ENCODE assay signal across 25 cellular contexts in the genomic region with DNA sequence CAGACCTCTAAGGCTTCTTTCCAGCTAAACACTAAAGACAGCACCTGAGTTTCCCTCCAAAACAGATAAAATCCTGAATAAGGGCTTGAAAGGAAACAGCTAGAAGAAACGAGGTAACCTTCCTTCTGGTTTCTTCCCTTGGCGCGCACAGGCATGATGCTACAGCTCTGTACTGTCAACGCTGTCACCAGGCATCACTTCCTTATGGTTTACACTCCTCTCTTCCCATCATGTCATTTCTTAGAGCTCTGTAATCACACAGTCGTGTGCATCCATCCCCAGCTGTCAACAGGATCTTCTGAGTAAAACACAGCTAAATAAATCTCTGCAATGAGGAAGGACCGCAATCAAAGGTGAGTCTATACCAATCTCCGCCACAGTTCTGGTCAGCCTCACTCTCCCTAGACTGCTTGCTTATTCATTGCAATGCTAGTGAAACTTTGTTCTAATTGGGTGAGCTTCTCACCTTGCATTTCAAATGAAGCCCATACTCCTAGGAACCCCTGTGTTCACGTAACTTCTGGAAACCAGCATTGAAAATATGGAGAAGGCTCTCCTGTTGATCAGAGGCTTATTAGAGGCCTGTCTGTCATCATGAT.
DNase-seq lines count a peak whose midpoint lies in the region; ATAC-seq and TF ChIP-seq lines count a peak whose summit lies in the region.
"Had no signal": no experiment of that assay in that cellular context is flagged by ENCODE, and none has a peak within 500 bp of the region (broad histone marks: within the 10 kb centered on the region; RNA-seq: fewer than 3 reads in every experiment).

No MANE protein-coding gene starts in this region.

- no peaks in the 10 kb centered on the region for H3K4me1 ChIP-seq in esophagus muscularis mucosa
- H3K4me1 ChIP-seq in HAP-1: no peaks in the 10 kb centered on the region
- H3K4me1 ChIP-seq: BE2C, BLaER1 had no signal

- H3K4me3 Mint-ChIP-seq in activated CD4-positive, alpha-beta memory T cell treated with anti-CD3 and anti-CD28 coated beads, Interleukin-2, amount 10 ng/mL, durations not matched to agents 7 days and 5 days: no peak overlapping the region
- no peak overlapping the region for H3K4me3 Mint-ChIP-seq in activated T-helper 2 cell treated with anti-CD3 and anti-CD28 coated beads, Interferon-gamma antibody, Interleukin-2, Interleukin-4, amounts not matched to agents 10 μg/mL and 5 μg/mL and 100 μg/mL, durations not matched to agents 14 hours and 24 hours and 36 hours (ENCODE audit: low read depth)
- H3K4me3 Mint-ChIP-seq: CD14-positive monocyte; CD4-positive, alpha-beta memory T cell; CD4-positive, CD25-positive, alpha-beta regulatory T cell; CD8-positive, alpha-beta memory T cell had no signal

- H3K36me3 ChIP-seq in WERI-Rb-1: no peaks in the 10 kb centered on the region
- H3K36me3 ChIP-seq in esophagus muscularis mucosa: no peaks in the 10 kb centered on the region
- H3K36me3 ChIP-seq in HAP-1 (replicated peaks): no peaks in the 10 kb centered on the region
- H3K36me3 ChIP-seq: BE2C, BLaER1 had no signal

- DNase-seq in NCI-H524 (lab: John Stamatoyannopoulos, UW) (peak; percentile 43 to 64), WERI-Rb-1 (no peak), esophagus muscularis mucosa (ENCODE audit: extremely low spot score) (peak; percentile 86), HAP-1 (ENCODE audit: low spot score in 2 of 2) (no peak)
- DNase-seq in activated CD4-positive, alpha-beta memory T cell treated with anti-CD3 and anti-CD28 coated beads, Interleukin-2, amount 10 ng/mL, durations not matched to agents 7 days and 5 days: no peak
- DNase-seq in activated T-helper 2 cell treated with anti-CD3 and anti-CD28 coated beads, Interferon-gamma antibody, Interleukin-2, Interleukin-4, amounts not matched to agents 10 μg/mL and 5 μg/mL and 100 μg/mL, durations not matched to agents 14 hours and 24 hours and 36 hours (ENCODE audit: low spot score): no peak
- DNase-seq: 8988T; ACHN; BE2C; C1 segment of cervical spinal cord; CD4-positive, alpha-beta memory T cell; CD4-positive, CD25-positive, alpha-beta regulatory T cell; CD8-positive, alpha-beta memory T cell; COR-L47; DMS 273 treated with DMSO at 0.1 percent for 48 hours; DMS153; DMS53; DMS79; DND-41; EL; GDM1 had no signal

- TF ChIP-seq EP300 in esophagus muscularis mucosa (IDR thresholded peaks at IDR 0.05): no peak

- in situ Hi-C loops in HAP-1 (cut with MboI; ENCODE audit: low sequenced_read_pairs): no loop called here

- no peak overlapping the region for H3K27ac Mint-ChIP-seq in activated CD4-positive, alpha-beta memory T cell treated with anti-CD3 and anti-CD28 coated beads, Interleukin-2, amount 10 ng/mL, durations not matched to agents 7 days and 5 days
- no peak overlapping the region for H3K27ac Mint-ChIP-seq in activated T-helper 2 cell treated with anti-CD3 and anti-CD28 coated beads, Interferon-gamma antibody, Interleukin-2, Interleukin-4, amounts not matched to agents 10 μg/mL and 5 μg/mL and 100 μg/mL, durations not matched to agents 14 hours and 24 hours and 36 hours
- H3K27ac Mint-ChIP-seq: CD4-positive, alpha-beta memory T cell; CD8-positive, alpha-beta memory T cell had no signal

- no peak for TF ChIP-seq POLR2A in esophagus muscularis mucosa (IDR thresholded peaks at IDR 0.05; ENCODE audit: low read depth)

- intact Hi-C loops in esophagus muscularis mucosa (cut with DNase I): no loop called here
- intact Hi-C loops in activated T-helper 2 cell treated with anti-CD3 and anti-CD28 coated beads, Interferon-gamma antibody, Interleukin-2, Interleukin-4, amounts not matched to agents 10 μg/mL and 5 μg/mL and 100 μg/mL, durations not matched to agents 14 hours and 24 hours and 36 hours (cut with micrococcal nuclease): loop anchor here (5.0 kb wide), 1 partner anchor 38 kb away; no protein-coding TSS in a partner anchor

- POLR2A ChIA-PET in activated CD4-positive, alpha-beta memory T cell treated with anti-CD3 and anti-CD28 coated beads, Interleukin-2, amount 10 ng/mL, durations not matched to agents 7 days and 5 days (lab: Charles Lee): no interaction called here

- H3K4me3 ChIP-seq in WERI-Rb-1 (ENCODE audit: low read depth, low read length) (no peak overlapping the region), esophagus muscularis mucosa (no peak overlapping the region), HAP-1 (no peak overlapping the region)
- H3K4me3 ChIP-seq: BLaER1, GM12878 had no signal

- peaks cover 7% of the 10 kb centered on the region for H3K27me3 Mint-ChIP-seq in activated CD4-positive, alpha-beta memory T cell treated with anti-CD3 and anti-CD28 coated beads, Interleukin-2, amount 10 ng/mL, durations not matched to agents 7 days and 5 days
- H3K27me3 Mint-ChIP-seq in activated T-helper 2 cell treated with anti-CD3 and anti-CD28 coated beads, Interferon-gamma antibody, Interleukin-2, Interleukin-4, amounts not matched to agents 10 μg/mL and 5 μg/mL and 100 μg/mL, durations not matched to agents 14 hours and 24 hours and 36 hours (ENCODE audit: low read depth): no peaks in the 10 kb centered on the region

- WGBS in esophagus muscularis mucosa: 83% methylated on average over 8 of the region's 8 CpGs

- ATAC-seq in HG03196 (IDR thresholded peaks at IDR 0.05; ENCODE audit: unreplicated experiment): no peak
- ATAC-seq: GM12878 had no signal

- no peaks in the 10 kb centered on the region for H3K4me1 Mint-ChIP-seq in activated CD4-positive, alpha-beta memory T cell treated with anti-CD3 and anti-CD28 coated beads, Interleukin-2, amount 10 ng/mL, durations not matched to agents 7 days and 5 days
- peaks cover 4% of the 10 kb centered on the region for H3K4me1 Mint-ChIP-seq in activated T-helper 2 cell treated with anti-CD3 and anti-CD28 coated beads, Interferon-gamma antibody, Interleukin-2, Interleukin-4, amounts not matched to agents 10 μg/mL and 5 μg/mL and 100 μg/mL, durations not matched to agents 14 hours and 24 hours and 36 hours (ENCODE audit: low read depth)
- H3K4me1 Mint-ChIP-seq: CD4-positive, alpha-beta memory T cell; CD4-positive, CD25-positive, alpha-beta regulatory T cell; CD8-positive, alpha-beta memory T cell had no signal

- no peaks in the 10 kb centered on the region for H3K9me3 Mint-ChIP-seq in activated CD4-positive, alpha-beta memory T cell treated with anti-CD3 and anti-CD28 coated beads, Interleukin-2, amount 10 ng/mL, durations not matched to agents 7 days and 5 days
- no peaks in the 10 kb centered on the region for H3K9me3 Mint-ChIP-seq in activated T-helper 2 cell treated with anti-CD3 and anti-CD28 coated beads, Interferon-gamma antibody, Interleukin-2, Interleukin-4, amounts not matched to agents 10 μg/mL and 5 μg/mL and 100 μg/mL, durations not matched to agents 14 hours and 24 hours and 36 hours
- H3K9me3 Mint-ChIP-seq: CD14-positive monocyte; CD4-positive, alpha-beta memory T cell; CD8-positive, alpha-beta memory T cell had no signal

- H3K27ac ChIP-seq in WERI-Rb-1 (peak overlapping the region; percentile 10), esophagus muscularis mucosa (replicated peaks in 1 of 4) (no peak overlapping the region)
- H3K27ac ChIP-seq: BLaER1 had no signal

- CTCF ChIA-PET in activated CD4-positive, alpha-beta memory T cell treated with anti-CD3 and anti-CD28 coated beads, Interleukin-2, amount 10 ng/mL, durations not matched to agents 7 days and 5 days (lab: Charles Lee): no interaction called here

- H3K9me3 ChIP-seq in WERI-Rb-1 (ENCODE audit: severe bottlenecking) (no peaks in the 10 kb centered on the region), esophagus muscularis mucosa (no peaks in the 10 kb centered on the region), HAP-1 (no peaks in the 10 kb centered on the region)
- H3K9me3 ChIP-seq: BE2C, BLaER1 had no signal

- no peaks in the 10 kb centered on the region for H3K36me3 Mint-ChIP-seq in activated CD4-positive, alpha-beta memory T cell treated with anti-CD3 and anti-CD28 coated beads, Interleukin-2, amount 10 ng/mL, durations not matched to agents 7 days and 5 days (ENCODE audit: low read depth)
- H3K36me3 Mint-ChIP-seq in activated T-helper 2 cell treated with anti-CD3 and anti-CD28 coated beads, Interferon-gamma antibody, Interleukin-2, Interleukin-4, amounts not matched to agents 10 μg/mL and 5 μg/mL and 100 μg/mL, durations not matched to agents 14 hours and 24 hours and 36 hours (ENCODE audit: low read depth): no peaks in the 10 kb centered on the region
- H3K36me3 Mint-ChIP-seq: CD14-positive monocyte; CD4-positive, alpha-beta memory T cell; CD4-positive, CD25-positive, alpha-beta regulatory T cell; CD8-positive, alpha-beta memory T cell had no signal

- no peaks in the 10 kb centered on the region for H3K27me3 ChIP-seq in WERI-Rb-1 (ENCODE audit: insufficient read depth, low read depth, severe bottlenecking)
- H3K27me3 ChIP-seq in esophagus muscularis mucosa: peaks cover 0 to 12% (median 0%) of the 10 kb centered on the region in 4 donors
- no peaks in the 10 kb centered on the region for H3K27me3 ChIP-seq in HAP-1 (ENCODE audit: low read depth)
- H3K27me3 ChIP-seq: BE2C, BLaER1 had no signal

- no peak for TF ChIP-seq CTCF in WERI-Rb-1 (IDR thresholded peaks at IDR 0.05; ENCODE audit: low read depth, low read length)
- no peak for TF ChIP-seq CTCF in esophagus muscularis mucosa (IDR thresholded peaks at IDR 0.05)

Comparison
In these comparisons a context has a peak if more than half of its experiments do, and no peak if none do; other contexts are left out.
1. DNase-seq: peak in NCI-H524 (2 of 2) and esophagus muscularis mucosa (single experiment); none in WERI-Rb-1 (single experiment), activated CD4-positive, alpha-beta memory T cell treated with anti-CD3 and anti-CD28 coated beads, Interleukin-2, amount 10 ng/mL, durations not matched to agents 7 days and 5 days (single experiment), activated T-helper 2 cell treated with anti-CD3 and anti-CD28 coated beads, Interferon-gamma antibody, Interleukin-2, Interleukin-4, amounts not matched to agents 10 μg/mL and 5 μg/mL and 100 μg/mL, durations not matched to agents 14 hours and 24 hours and 36 hours (single experiment) and HAP-1 (0 of 2).